In genomic region chr4:140252742-140253555, GRCh38 we compare ENCODE assay signal across 8 cellular contexts.
DNase-seq lines count a peak whose midpoint lies in the region; ATAC-seq and TF ChIP-seq lines count a peak whose summit lies in the region.

No MANE protein-coding gene starts in this region.

- H3K4me1 Mint-ChIP-seq in activated CD4-positive, alpha-beta T cell treated with anti-CD3 and anti-CD28 coated beads, Interleukin-2, amount 10 ng/mL, durations not matched to agents 7 days and 5 days, result peaks cover 33% of the 10 kb centered on the region

- ATAC-seq in HG02970 (IDR thresholded peaks at IDR 0.05; ENCODE audit: low FRiP score, unreplicated experiment), result peak; percentile 52
- ATAC-seq in left lobe of liver, result peak; percentile 92

- DNase-seq in NCI-H2227 treated with DMSO at 0.1 percent for 48 hours (lab: John Stamatoyannopoulos, UW), result peak; percentile 77
- DNase-seq in activated CD4-positive, alpha-beta T cell treated with anti-CD3 and anti-CD28 coated beads, Interleukin-2, amount 10 ng/mL, durations not matched to agents 7 days and 5 days, result peak; percentile 38
- peak; percentile 38 for DNase-seq in dedifferentiated amniotic fluid mesenchymal stem cell (ENCODE audit: extremely low spot score)
- peak; percentile 75 for DNase-seq in left lobe of liver (ENCODE audit: low spot score)
- DNase-seq in stimulated activated CD4-positive, alpha-beta T cell treated with anti-CD3 and anti-CD28 coated beads, Interleukin-1b, Interleukin-23, amount 100 ng/mL, for 48 hours, result peak; percentile 38
- DNase-seq in NCI-H226, result no peak

- POLR2A ChIA-PET in activated CD4-positive, alpha-beta T cell treated with anti-CD3 and anti-CD28 coated beads, Interleukin-2, amount 10 ng/mL, durations not matched to agents 7 days and 5 days (lab: Charles Lee), result interaction anchor here (0.6 kb wide), 1 partner anchor 797 kb away, joined by 3 read pairs; no protein-coding TSS in a partner anchor

- CTCF ChIA-PET in activated CD4-positive, alpha-beta T cell treated with anti-CD3 and anti-CD28 coated beads, Interleukin-2, amount 10 ng/mL, durations not matched to agents 7 days and 5 days (lab: Charles Lee), result interaction anchor here (0.6 to 3.0 kb wide), 23 partner anchors 8 to 467 kb away, joined by 3 to 23 read pairs (median 4); partner anchors contain the start of genes MAML3 and SCOC

- H3K9me3 Mint-ChIP-seq in activated CD4-positive, alpha-beta T cell treated with anti-CD3 and anti-CD28 coated beads, Interleukin-2, amount 10 ng/mL, durations not matched to agents 7 days and 5 days, result no peaks in the 10 kb centered on the region

- TF ChIP-seq CTCF in GM12873 (IDR thresholded peaks at IDR 0.05; ENCODE audit: insufficient read depth, low read depth, low read length, missing control alignments), result peak; percentile 75

- H3K4me3 Mint-ChIP-seq in activated CD4-positive, alpha-beta T cell treated with anti-CD3 and anti-CD28 coated beads, Interleukin-2, amount 10 ng/mL, durations not matched to agents 7 days and 5 days, result peak overlapping the region; percentile 68

- peak overlapping the region; percentile 68 for H3K27ac Mint-ChIP-seq in activated CD4-positive, alpha-beta T cell treated with anti-CD3 and anti-CD28 coated beads, Interleukin-2, amount 10 ng/mL, durations not matched to agents 7 days and 5 days

- no peaks in the 10 kb centered on the region for H3K36me3 Mint-ChIP-seq in activated CD4-positive, alpha-beta T cell treated with anti-CD3 and anti-CD28 coated beads, Interleukin-2, amount 10 ng/mL, durations not matched to agents 7 days and 5 days (ENCODE audit: low read depth)

- peaks cover 8% of the 10 kb centered on the region for H3K27me3 Mint-ChIP-seq in activated CD4-positive, alpha-beta T cell treated with anti-CD3 and anti-CD28 coated beads, Interleukin-2, amount 10 ng/mL, durations not matched to agents 7 days and 5 days
